In the genomic region with DNA sequence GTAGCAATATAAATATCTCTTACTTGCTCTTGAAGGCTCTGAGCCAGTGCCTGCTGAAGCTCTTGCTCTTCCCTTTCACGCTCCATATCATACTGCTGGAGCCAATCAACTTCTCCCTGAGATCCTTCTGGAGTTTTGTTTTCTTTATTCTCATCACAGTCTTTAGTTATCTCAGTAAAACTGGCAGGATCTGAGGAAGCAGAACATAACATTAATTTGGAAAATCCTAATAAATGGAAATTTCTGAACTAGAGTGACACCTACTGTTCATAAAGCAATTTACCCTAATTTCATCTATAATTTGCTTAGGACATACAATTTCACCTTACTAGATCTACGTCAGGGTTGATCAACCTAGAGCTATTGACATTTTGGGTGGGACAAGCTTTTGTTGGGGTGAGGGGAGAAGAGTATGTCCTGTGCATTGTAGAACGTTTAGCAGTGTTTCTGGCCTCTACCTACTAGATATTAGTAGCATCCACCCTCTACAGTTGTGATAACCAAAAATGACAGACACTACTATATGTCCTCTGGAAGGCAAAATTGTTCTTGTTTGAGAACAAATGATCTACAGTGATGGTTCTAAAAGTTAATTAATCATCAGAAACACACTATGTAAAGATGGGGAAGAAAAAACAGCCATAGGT, we compare ENCODE assay signal across 9 cellular contexts. TPM values are rescaled to one million over a fixed set of nuclear protein-coding genes. Genes with fewer than 3 reads are reported as not detected.
DNase-seq lines count a peak whose midpoint lies in the region; ATAC-seq and TF ChIP-seq lines count a peak whose summit lies in the region.
"Had no signal": no experiment of that assay in that cellular context is flagged by ENCODE, and none has a peak within 500 bp of the region (broad histone marks: within the 10 kb centered on the region; RNA-seq: fewer than 3 reads in every experiment).

No MANE protein-coding gene starts in this region.

- no peak overlapping the region for H3K27ac ChIP-seq in OCI-LY7 (ENCODE audit: low read depth, low read length, poor library complexity, severe bottlenecking)

- TF ChIP-seq CTCF in OCI-LY7 (conservative IDR thresholded peaks at IDR 0.05; ENCODE audit: low read length) (peak; percentile 87), progenitor cell of endocrine pancreas (IDR thresholded peaks at IDR 0.05; ENCODE audit: unreplicated experiment) (peak; percentile 56)

- no peaks in the 10 kb centered on the region for H3K9me2 ChIP-seq in OCI-LY7 (ENCODE audit: insufficient read depth, low read length)

- no peaks in the 10 kb centered on the region for H3K79me2 ChIP-seq in OCI-LY7 (ENCODE audit: insufficient read depth, low read depth, low read length)

- peaks cover 6% of the 10 kb centered on the region for H3K4me1 ChIP-seq in OCI-LY7 (ENCODE audit: insufficient read depth, low read length, poor library complexity, severe bottlenecking)

- H3K4me2 ChIP-seq in OCI-LY7 (ENCODE audit: low read length): no peak overlapping the region

- no peaks in the 10 kb centered on the region for H3K4me1 Mint-ChIP-seq in progenitor cell of endocrine pancreas (ENCODE audit: low read depth)

- DNase-seq in GM03348 (ENCODE audit: low spot score) (peak; percentile 56), OCI-LY7 (ENCODE audit: low spot score) (peak; percentile 24), fibroblast of gingiva (ENCODE audit: low read depth) (peak; percentile 10), progenitor cell of endocrine pancreas (ENCODE audit: low spot score, unreplicated experiment) (no peak), SHP77 (lab: John Stamatoyannopoulos, UW) (no peak)
- DNase-seq in activated CD4-positive, alpha-beta T cell treated with anti-CD3 and anti-CD28 coated beads, Interleukin-2, amount 50 U/mL, for 48 hours: no peak

- peaks cover 14% of the 10 kb centered on the region for H3K36me3 Mint-ChIP-seq in progenitor cell of endocrine pancreas (ENCODE audit: insufficient read depth)

- no peak for ATAC-seq in GM18502 (IDR thresholded peaks at IDR 0.05; ENCODE audit: poor library complexity, unreplicated experiment)
- ATAC-seq in GM19463 (IDR thresholded peaks at IDR 0.05; ENCODE audit: unreplicated experiment): no peak

- H3K36me3 ChIP-seq in OCI-LY7 (ENCODE audit: insufficient read depth, low read length): peaks cover 78% of the 10 kb centered on the region

- intact Hi-C loops in OCI-LY7 (cut with micrococcal nuclease; ENCODE audit: unreplicated experiment): loop anchor here (1.0 to 5.0 kb wide), 3 partner anchors 60 to 194 kb away; partner anchors contain the start of genes AAMP, PNKD and TMBIM1

- POLR2A ChIA-PET in OCI-LY7 (lab: Charles Lee): interaction anchor here (0.8 kb wide), 1 partner anchor 63 kb away, joined by 3 read pairs; no protein-coding TSS in a partner anchor

- no peak overlapping the region for H2AFZ ChIP-seq in OCI-LY7 (ENCODE audit: low read length)

- no peaks in the 10 kb centered on the region for H3K9me3 ChIP-seq in OCI-LY7 (ENCODE audit: low read length)

- no peak overlapping the region for H3K4me3 ChIP-seq in OCI-LY7 (ENCODE audit: low read depth, low read length, poor library complexity, severe bottlenecking)

- no peaks in the 10 kb centered on the region for H3K27me3 Mint-ChIP-seq in progenitor cell of endocrine pancreas

- BruUV-seq in OCI-LY7 (replicated peaks; lab: Mats Ljungman, UMichigan): no TSS peak

- H3K4me3 Mint-ChIP-seq in progenitor cell of endocrine pancreas (ENCODE audit: low read depth): no peak overlapping the region

- no peaks in the 10 kb centered on the region for H3K9me3 Mint-ChIP-seq in progenitor cell of endocrine pancreas (ENCODE audit: low read depth)

- H4K20me1 ChIP-seq in OCI-LY7 (ENCODE audit: insufficient read depth, low read length): no peaks in the 10 kb centered on the region

- CTCF ChIA-PET in OCI-LY7 (lab: Charles Lee; ENCODE audit: unreplicated experiment): no interaction called here

- H3K27ac Mint-ChIP-seq in progenitor cell of endocrine pancreas: no peak overlapping the region

RNA-seq across cellular contexts. Expression of gene VIL1, which starts 47.2 kb away (rescaled TPM):
- total RNA-seq in OCI-LY7 (2014; rRNA removed; shearing (Covaris generic)): 0.47 TPM in 1 of 2 replicates, not detected in the other
- total RNA-seq in OCI-LY7 (2022) (not detected in 2 replicates), progenitor cell of endocrine pancreas (281 and 305 TPM in 2 replicates)
- total RNA-seq: pulmonary artery endothelial cell had no signal

Comparison
In these comparisons a context has a peak if more than half of its experiments do, and no peak if none do; other contexts are left out.
1. DNase-seq: peak in GM03348 (single experiment), OCI-LY7 (single experiment) and fibroblast of gingiva (single experiment); none in progenitor cell of endocrine pancreas (single experiment), SHP77 (0 of 2) and activated CD4-positive, alpha-beta T cell treated with anti-CD3 and anti-CD28 coated beads, Interleukin-2, amount 50 U/mL, for 48 hours (0 of 2).
2. RNA of gene VIL1, which starts 47.2 kb away (total RNA-seq): 281 to 305 TPM in progenitor cell of endocrine pancreas; 0.47 TPM in OCI-LY7; every median in the first group is over 100 times any median in the second.